In genomic region chr10:3784510-3785250, GRCh38 we compare ENCODE assay signal across 8 cellular contexts. TPM values are rescaled to one million over a fixed set of nuclear protein-coding genes. Genes with fewer than 3 reads are reported as not detected.
DNase-seq lines count a peak whose midpoint lies in the region; ATAC-seq and TF ChIP-seq lines count a peak whose summit lies in the region.

Gene KLF6 (minus strand): TSS chr10:3785209. CDS start chr10:3785014, 195 bp downstream.

- DNase-seq in NCI-H748 (lab: John Stamatoyannopoulos, UW; ENCODE audit: unreplicated experiment), result peak; percentile 61
- DNase-seq in NCI-H748 treated with DMSO at 0.1 percent for 48 hours (lab: John Stamatoyannopoulos, UW), result no peak
- DNase-seq in RPMI7951 (ENCODE audit: low read depth), result no peak
- peak in 1 of 2 donors; percentile 59 for DNase-seq in left lung
- peak in 5 of 6 experiments; percentile 46 to 68 (median 54) for DNase-seq in stimulated activated naive CD4-positive, alpha-beta T cell (lab: John Stamatoyannopoulos, UW)
- no peak for DNase-seq in NCI-H2196 treated with DMSO at 0.1 percent for 48 hours (lab: John Stamatoyannopoulos, UW; ENCODE audit: unreplicated experiment)

- TF ChIP-seq CTCF in left lung (IDR thresholded peaks at IDR 0.05), result no peak

- intact Hi-C loops in left lung (cut with DNase I), result loop anchor here in 1 of 2 donors (5.0 kb wide), 1 partner anchor 68 kb away; no protein-coding TSS in a partner anchor

- H3K4me1 ChIP-seq in left lung, result peaks cover 25 to 33% of the 10 kb centered on the region in 2 donors

- H3K36me3 ChIP-seq in left lung, result peaks cover 10 to 31% of the 10 kb centered on the region in 2 donors

- H3K4me3 ChIP-seq in left lung, result peak within 1 kb of the TSS; percentile 66 to 97

- H3K27ac ChIP-seq in cingulate gyrus (ENCODE audit: low read depth, low read length), result peak within 1 kb of the TSS; percentile 98
- H3K27ac ChIP-seq in left lung, result peak within 1 kb of the TSS; percentile 100

- peak; percentile 1 for ATAC-seq in HG02678 (IDR thresholded peaks at IDR 0.05; ENCODE audit: unreplicated experiment)
- peak; percentile 7 for ATAC-seq in left lung

- peaks cover 0 to 6% of the 10 kb centered on the region in 2 donors for H3K9me3 ChIP-seq in left lung

- H3K27me3 ChIP-seq in left lung, result no peaks in the 10 kb centered on the region

RNA-seq across cellular contexts. Expression of gene KLF6, which starts in this region (rescaled TPM):
- 20.3 and 23.3 TPM in 2 replicates for total RNA-seq in RPMI7951 (2014; rRNA removed; shearing (Covaris generic))
- total RNA-seq in left lung, result 100 to 1,000 TPM; 158 to 217 TPM

Comparison
In these comparisons a context has a peak if more than half of its experiments do, and no peak if none do; other contexts are left out.
1. DNase-seq: peak in NCI-H748 (single experiment) and stimulated activated naive CD4-positive, alpha-beta T cell (5 of 6); none in NCI-H748 treated with DMSO at 0.1 percent for 48 hours (single experiment), RPMI7951 (single experiment) and NCI-H2196 treated with DMSO at 0.1 percent for 48 hours (single experiment).